In the genomic region with DNA sequence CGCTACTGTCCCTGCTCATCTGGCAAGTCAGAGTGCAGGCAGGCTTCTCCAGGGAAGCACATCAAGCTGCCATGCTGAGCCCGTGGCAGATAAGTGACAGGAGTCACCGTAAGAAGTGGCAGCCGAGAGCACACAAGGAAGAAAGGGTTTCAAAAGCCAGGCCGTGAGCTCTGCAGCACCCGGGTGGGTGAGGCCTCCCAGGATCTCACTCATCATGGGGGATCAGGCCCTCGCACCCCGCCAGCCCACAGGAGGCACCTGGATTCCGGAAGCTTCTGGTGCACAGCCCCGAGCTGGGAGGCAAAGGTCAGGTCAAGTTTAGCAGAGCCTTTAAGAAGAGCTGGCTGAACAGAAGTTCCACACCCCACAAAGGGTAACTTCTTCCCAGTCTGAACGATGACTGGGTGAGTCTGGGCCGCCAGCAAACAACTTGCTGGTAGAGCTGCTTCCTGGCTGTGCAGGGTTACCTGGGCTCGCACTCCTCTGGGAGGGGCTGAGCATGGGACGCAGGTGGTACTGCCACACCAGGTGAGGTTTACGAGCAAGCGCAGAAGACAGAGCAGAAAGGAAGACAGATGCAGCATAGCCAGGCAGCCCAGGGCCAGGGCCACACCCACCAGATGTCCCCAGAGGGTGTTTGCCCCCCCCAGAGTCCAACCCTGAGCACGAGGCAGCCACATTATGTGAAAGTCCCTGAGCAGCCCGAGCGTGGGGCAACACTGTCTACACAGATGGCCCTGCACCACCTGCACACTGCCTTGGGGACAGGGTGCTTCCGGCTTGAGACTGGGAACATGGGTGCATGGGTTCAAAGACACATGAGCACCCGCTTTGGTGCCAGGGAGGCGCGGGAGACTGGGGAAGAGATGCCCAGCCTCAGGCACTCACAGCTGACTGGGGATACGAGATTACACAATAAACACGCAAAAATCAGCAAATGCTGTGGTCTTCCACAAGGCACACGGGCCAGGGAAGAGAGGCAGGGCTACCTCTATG, we compare ENCODE assay signal across 28 cellular contexts. TPM values are rescaled to one million over a fixed set of nuclear protein-coding genes. Genes with fewer than 3 reads are reported as not detected.
DNase-seq lines count a peak whose midpoint lies in the region; ATAC-seq and TF ChIP-seq lines count a peak whose summit lies in the region.
"Had no signal": no experiment of that assay in that cellular context is flagged by ENCODE, and none has a peak within 500 bp of the region (broad histone marks: within the 10 kb centered on the region; RNA-seq: fewer than 3 reads in every experiment).

No MANE protein-coding gene starts in this region.

- peak overlapping the region; percentile 36 for H3K27ac Mint-ChIP-seq in stimulated activated naive CD8-positive, alpha-beta T cell treated with anti-CD3 and anti-CD28 coated beads, Interleukin-15, Interleukin-2, amounts not matched to agents 100 ng/mL and 50 ng/mL, for 24 hours
- H3K27ac Mint-ChIP-seq in activated B cell treated with CpG ODN at 0.5 μM for 24 hours, result peak overlapping the region; percentile 83
- H3K27ac Mint-ChIP-seq: activated T-cell treated with anti-CD3 and anti-CD28 coated beads, Interleukin-2, amount 50 U/mL, for 24 hours had no signal

- H3K27ac ChIP-seq in lower lobe of right lung (no peak overlapping the region), transverse colon (peak overlapping the region in 1 of 4 donors; percentile 15), neuronal stem cell (replicated peaks; ENCODE audit: low read length) (no peak overlapping the region)
- H3K27ac ChIP-seq: adrenal gland, brain microvascular endothelial cell, esophagus muscularis mucosa, neutrophil, psoas muscle, SJSA1, testis had no signal

- H4K91ac ChIP-seq in neuronal stem cell (ENCODE audit: low read depth, low read length, poor library complexity), result no peak overlapping the region

- 53 to 75% methylated on average over 4 to 26 of the region's 26 CpGs for WGBS in transverse colon (ENCODE audit: low coverage in 1 of 2), 2 donors
- no CpG with 5 or more reads among the region's 26 CpGs for WGBS in neuronal stem cell (ENCODE audit: extremely low coverage in 2 of 2, insufficient read length in 2 of 2, insufficient replicate concordance in 1 of 2), 2 donors

- H3K36me3 Mint-ChIP-seq in stimulated activated naive CD8-positive, alpha-beta T cell treated with anti-CD3 and anti-CD28 coated beads, Interleukin-15, Interleukin-2, amounts not matched to agents 100 ng/mL and 50 ng/mL, for 24 hours (ENCODE audit: low read depth), result peaks cover 11% of the 10 kb centered on the region
- H3K36me3 Mint-ChIP-seq in activated B cell treated with CpG ODN at 0.5 μM for 24 hours (ENCODE audit: low read depth), result peaks cover 66% of the 10 kb centered on the region

- H2BK5ac ChIP-seq in neuronal stem cell (ENCODE audit: low read length), result no peak overlapping the region

- H3K27me3 Mint-ChIP-seq in stimulated activated naive CD8-positive, alpha-beta T cell treated with anti-CD3 and anti-CD28 coated beads, Interleukin-15, Interleukin-2, amounts not matched to agents 100 ng/mL and 50 ng/mL, for 24 hours, result no peaks in the 10 kb centered on the region
- H3K27me3 Mint-ChIP-seq in activated B cell treated with CpG ODN at 0.5 μM for 24 hours, result no peaks in the 10 kb centered on the region

- no peak overlapping the region for H2BK15ac ChIP-seq in neuronal stem cell (ENCODE audit: low read length)

- H2AK5ac ChIP-seq in neuronal stem cell (ENCODE audit: low read depth, low read length), result no peak overlapping the region

- no peak overlapping the region for H2AFZ ChIP-seq in neuronal stem cell (ENCODE audit: low read length)

- H3K36me3 ChIP-seq in lower lobe of right lung (peaks cover 66% of the 10 kb centered on the region), transverse colon (no peaks in the 10 kb centered on the region), neuronal stem cell (replicated peaks in 1 of 2; ENCODE audit: control insufficient read depth in 2 of 2, insufficient read depth in 2 of 2, low read length in 2 of 2) (peaks cover 5 to 53% of the 10 kb centered on the region in 2 donors)

- no peak overlapping the region for H3K18ac ChIP-seq in neuronal stem cell (ENCODE audit: low read length)

- H4K8ac ChIP-seq in neuronal stem cell (ENCODE audit: low read depth, low read length), result no peak overlapping the region

- no peaks in the 10 kb centered on the region for H3K9me3 Mint-ChIP-seq in stimulated activated naive CD8-positive, alpha-beta T cell treated with anti-CD3 and anti-CD28 coated beads, Interleukin-15, Interleukin-2, amounts not matched to agents 100 ng/mL and 50 ng/mL, for 24 hours
- no peaks in the 10 kb centered on the region for H3K9me3 Mint-ChIP-seq in activated B cell treated with CpG ODN at 0.5 μM for 24 hours
- H3K9me3 Mint-ChIP-seq: activated T-cell treated with anti-CD3 and anti-CD28 coated beads, Interleukin-2, amount 50 U/mL, for 24 hours had no signal

- peaks cover 4% of the 10 kb centered on the region for H3K4me1 Mint-ChIP-seq in stimulated activated naive CD8-positive, alpha-beta T cell treated with anti-CD3 and anti-CD28 coated beads, Interleukin-15, Interleukin-2, amounts not matched to agents 100 ng/mL and 50 ng/mL, for 24 hours (ENCODE audit: low read depth)
- H3K4me1 Mint-ChIP-seq in activated B cell treated with CpG ODN at 0.5 μM for 24 hours, result peaks cover 31% of the 10 kb centered on the region

- TF ChIP-seq POLR2A in transverse colon (IDR thresholded peaks at IDR 0.05), result no peak

- H3K4me1 ChIP-seq in lower lobe of right lung (no peaks in the 10 kb centered on the region), transverse colon (peaks cover 0 to 3% (median 0%) of the 10 kb centered on the region in 4 donors), neuronal stem cell (ENCODE audit: control insufficient read depth in 2 of 2, insufficient read depth in 1 of 2, low read depth in 1 of 2, low read length in 2 of 2) (no peaks in the 10 kb centered on the region)
- H3K4me1 ChIP-seq: adrenal gland, psoas muscle, SJSA1, testis had no signal

- in situ Hi-C loops in transverse colon (cut with MboI; ENCODE audit: low pct_ligation_motif_present in 1 of 4, low pct_unique_long_range_greater_than_20kb in 1 of 4, low sequenced_read_pairs in 3 of 4), result no loop called here

- POLR2A ChIA-PET in activated B cell treated with CpG ODN at 0.5 μM for 24 hours (lab: Charles Lee), result no interaction called here

- no peaks in the 10 kb centered on the region for H3K27me3 ChIP-seq in lower lobe of right lung (ENCODE audit: low read depth)
- no peaks in the 10 kb centered on the region for H3K27me3 ChIP-seq in transverse colon
- peaks cover 0 to 9% (median 0%) of the 10 kb centered on the region in 3 experiments for H3K27me3 ChIP-seq in neuronal stem cell (ENCODE audit: control insufficient read depth in 3 of 3, insufficient read depth in 3 of 3, low read depth in 1 of 3, low read length in 3 of 3)
- H3K27me3 ChIP-seq: adrenal gland, brain microvascular endothelial cell, esophagus muscularis mucosa, gastrocnemius medialis, neutrophil, SJSA1, testis had no signal

- H3K4me3 ChIP-seq in lower lobe of right lung, result no peak overlapping the region
- no peak overlapping the region for H3K4me3 ChIP-seq in transverse colon
- no peak overlapping the region for H3K4me3 ChIP-seq in neuronal stem cell (ENCODE audit: low read length in 2 of 2)
- H3K4me3 ChIP-seq: adrenal gland, esophagus muscularis mucosa, gastrocnemius medialis, psoas muscle, SJSA1, testis had no signal

- no peak for TF ChIP-seq CTCF in activated B cell treated with CpG ODN at 0.5 μM for 24 hours (IDR thresholded peaks at IDR 0.05)
- TF ChIP-seq CTCF in lower lobe of right lung (IDR thresholded peaks at IDR 0.05), result no peak
- no peak for TF ChIP-seq CTCF in transverse colon (IDR thresholded peaks at IDR 0.05)

- no peak overlapping the region for H3K4me2 ChIP-seq in neuronal stem cell (ENCODE audit: insufficient read depth, low read length, poor library complexity, severe bottlenecking)

- H3K79me1 ChIP-seq in neuronal stem cell (ENCODE audit: low read depth, low read length), result peaks cover 2% of the 10 kb centered on the region

- no peak overlapping the region for H3K9ac ChIP-seq in neuronal stem cell (ENCODE audit: low read depth, low read length, poor library complexity)

- no peak for TF ChIP-seq EP300 in transverse colon (IDR thresholded peaks at IDR 0.05; ENCODE audit: low read depth)

- no peak overlapping the region for H3K4me3 Mint-ChIP-seq in stimulated activated naive CD8-positive, alpha-beta T cell treated with anti-CD3 and anti-CD28 coated beads, Interleukin-15, Interleukin-2, amounts not matched to agents 100 ng/mL and 50 ng/mL, for 24 hours
- H3K4me3 Mint-ChIP-seq in activated B cell treated with CpG ODN at 0.5 μM for 24 hours, result no peak overlapping the region
- H3K4me3 Mint-ChIP-seq: activated T-cell treated with anti-CD3 and anti-CD28 coated beads, Interleukin-2, amount 50 U/mL, for 24 hours had no signal

- no peak overlapping the region for H3K23ac ChIP-seq in neuronal stem cell (ENCODE audit: low read depth, low read length, poor library complexity)

- no peak for DNase-seq in stimulated activated naive CD8-positive, alpha-beta T cell treated with anti-CD3 and anti-CD28 coated beads, Interleukin-15, Interleukin-2, amounts not matched to agents 100 U/mL and 50 U/mL, for 24 hours
- DNase-seq in activated B cell treated with CpG ODN at 0.5 μM for 24 hours (peak; percentile 51), lower lobe of right lung (peak; percentile 15), transverse colon (peak; percentile 35), NCI-H1417 (lab: John Stamatoyannopoulos, UW) (no peak), neuronal stem cell (ENCODE audit: low spot score) (no peak)
- DNase-seq: activated CD4-positive, alpha-beta T cell treated with anti-CD3 and anti-CD28 coated beads for 4 hours; activated CD8-positive, alpha-beta memory T cell treated with anti-CD3 and anti-CD28 coated beads for 24 hours; activated gamma-delta T cell treated with Interleukin-2 at 50 U/mL for 16 hours; activated T-cell treated with anti-CD3 and anti-CD28 coated beads, Interleukin-2, amount 50 U/mL, for 24 hours; brain microvascular endothelial cell; COR-L47; DMS79 treated with DMSO at 0.1 percent for 48 hours; H7; hypothalamus; NCI-H187 treated with DMSO at 0.1 percent for 48 hours; NCI-H345; psoas muscle; T-helper 1 cell; testis had no signal

- H3K9me3 ChIP-seq in lower lobe of right lung, result no peaks in the 10 kb centered on the region
- H3K9me3 ChIP-seq in transverse colon, result no peaks in the 10 kb centered on the region
- H3K9me3 ChIP-seq in neuronal stem cell (replicated peaks in 1 of 2; ENCODE audit: control insufficient read depth in 2 of 2, insufficient read depth in 1 of 2, low read depth in 1 of 2, low read length in 2 of 2), result no peaks in the 10 kb centered on the region
- H3K9me3 ChIP-seq: adrenal gland, esophagus muscularis mucosa, gastrocnemius medialis, neutrophil, psoas muscle, SJSA1, testis had no signal

- CTCF ChIA-PET in activated B cell treated with CpG ODN at 0.5 μM for 24 hours (lab: Charles Lee), result no interaction called here

- no peak overlapping the region for H3K14ac ChIP-seq in neuronal stem cell (ENCODE audit: low read length)

- ATAC-seq in stimulated activated naive CD8-positive, alpha-beta T cell treated with anti-CD3 and anti-CD28 coated beads, Interleukin-15, Interleukin-2, amounts not matched to agents 100 U/mL and 50 U/mL, for 24 hours, result no peak
- ATAC-seq in activated B cell treated with CpG ODN at 0.5 μM for 24 hours (ENCODE audit: low read depth) (peak; percentile 95), lower lobe of right lung (no peak), GM21390 (IDR thresholded peaks at IDR 0.05; ENCODE audit: unreplicated experiment) (no peak)
- ATAC-seq: gastrocnemius medialis, psoas muscle had no signal

- intact Hi-C loops in activated B cell treated with CpG ODN at 0.5 μM for 24 hours (cut with micrococcal nuclease) (loop anchor here (1.0 to 10.0 kb wide), 3 partner anchors 8 to 54 kb away; partner anchors contain the start of gene DUSP9), lower lobe of right lung (cut with DNase I) (no loop called here), transverse colon (cut with DNase I; ENCODE audit: low total_unique reads) (no loop called here)

- H3K4ac ChIP-seq in neuronal stem cell (ENCODE audit: low read length), result no peak overlapping the region

- no peak overlapping the region for H2BK12ac ChIP-seq in neuronal stem cell (ENCODE audit: low read length)

- no peak overlapping the region for H2BK120ac ChIP-seq in neuronal stem cell (ENCODE audit: low read depth, low read length)

RNA-seq across cellular contexts. Expression of gene CCNQ, which starts 7.7 kb away (rescaled TPM):
- total RNA-seq in activated B cell treated with CpG ODN at 0.5 μM for 24 hours (25.3 and 25.8 TPM in 2 replicates), lower lobe of right lung (17.0 TPM), transverse colon (10 to 100 TPM in 3 of 4 donors, 1 to 10 TPM in 1; 5.2 to 32.5 (median 26.8) TPM)
- polyA plus RNA-seq in neuronal stem cell (2013, experiment 1 of 2), result 24.9 TPM
- 25.1 TPM for polyA plus RNA-seq in neuronal stem cell (2013, experiment 2 of 2)

RNA-seq across cellular contexts. Expression of gene DUSP9, which starts 55.7 kb away (rescaled TPM):
- total RNA-seq in activated B cell treated with CpG ODN at 0.5 μM for 24 hours (0.10 TPM in 1 of 2 replicates, not detected in the other), lower lobe of right lung (not detected), transverse colon (not detected)
- 1.5 TPM for polyA plus RNA-seq in neuronal stem cell (2013, experiment 1 of 2)
- polyA plus RNA-seq in neuronal stem cell (2013, experiment 2 of 2), result 1.4 TPM
- total RNA-seq: esophagus muscularis mucosa, gastrocnemius medialis, psoas muscle, RPMI7951 had no signal
- polyA plus RNA-seq: adrenal gland, psoas muscle had no signal

Comparison
In these comparisons a context has a peak if more than half of its experiments do, and no peak if none do; other contexts are left out.
1. DNase-seq: peak in activated B cell treated with CpG ODN at 0.5 μM for 24 hours (single experiment), lower lobe of right lung (single experiment) and transverse colon (single experiment); none in stimulated activated naive CD8-positive, alpha-beta T cell treated with anti-CD3 and anti-CD28 coated beads, Interleukin-15, Interleukin-2, amounts not matched to agents 100 U/mL and 50 U/mL, for 24 hours (single experiment), NCI-H1417 (0 of 3) and neuronal stem cell (single experiment).